Comparison of ENCODE assay signal across 8 cellular contexts in genomic region chr17:18363021-18363941, GRCh38. TPM values are rescaled to one million over a fixed set of nuclear protein-coding genes. Genes with fewer than 3 reads are reported as not detected.
DNase-seq lines count a peak whose midpoint lies in the region; ATAC-seq, FAIRE-seq and TF ChIP-seq lines count a peak whose summit lies in the region.

Gene SHMT1 (minus strand): TSS chr17:18363550. CDS start chr17:18355981, 7,569 bp downstream.

- no peak within 1 kb of the TSS for H3K27ac ChIP-seq in astrocyte (ENCODE audit: low read depth, low read length)
- peak within 1 kb of the TSS; percentile 34 for H3K27ac ChIP-seq in rectal smooth muscle tissue (ENCODE audit: low read depth, low read length)
- H3K27ac ChIP-seq in vagina = peak within 1 kb of the TSS; percentile 89

- H3K9me3 Mint-ChIP-seq in astrocyte (ENCODE audit: unreplicated experiment) = no peaks in the 10 kb centered on the region

- FAIRE-seq in GM18507 (lab: Jason Lieb, UNC) (peak; percentile 96), astrocyte (lab: Jason Lieb, UNC) (no peak)

- ATAC-seq in HG02943 (IDR thresholded peaks at IDR 0.05; ENCODE audit: low read depth, unreplicated experiment) = peak; percentile 94

- H3K4me3 ChIP-seq in astrocyte (ENCODE audit: insufficient read depth, low read depth, low read length) = peak within 1 kb of the TSS; percentile 74
- H3K4me3 ChIP-seq in rectal smooth muscle tissue (ENCODE audit: low read length) = peak within 1 kb of the TSS; percentile 91
- H3K4me3 ChIP-seq in vagina = peak within 1 kb of the TSS; percentile 80 to 87

- TF ChIP-seq CTCF in astrocyte (IDR thresholded peaks at IDR 0.05; ENCODE audit: insufficient read depth, low read depth, low read length) = no peak
- TF ChIP-seq CTCF in vagina (IDR thresholded peaks at IDR 0.05) = no peak

- no peaks in the 10 kb centered on the region for H3K4me1 Mint-ChIP-seq in astrocyte (ENCODE audit: low read depth, unreplicated experiment)

- peak; percentile 95 for DNase-seq in GM18507 (ENCODE audit: extremely low spot score, insufficient read length, low read depth)
- DNase-seq in NCI-H2029 (lab: John Stamatoyannopoulos, UW) = peak; percentile 78
- DNase-seq in T-helper 9 cell = peak; percentile 86
- peak; percentile 74 for DNase-seq in astrocyte (ENCODE audit: low read depth)
- peak; percentile 96 for DNase-seq in hepatic stellate cell (ENCODE audit: low spot score)
- peak in 1 of 2 donors; percentile 94 for DNase-seq in vagina (ENCODE audit: extremely low spot score in 2 of 2)

- no peaks in the 10 kb centered on the region for H4K20me1 ChIP-seq in astrocyte (ENCODE audit: insufficient read depth, low read length)

- peak within 1 kb of the TSS; percentile 76 for H3K9ac ChIP-seq in astrocyte (ENCODE audit: low read length)
- H3K9ac ChIP-seq in rectal smooth muscle tissue (ENCODE audit: low read length) = peak within 1 kb of the TSS; percentile 59

- peaks cover 8% of the 10 kb centered on the region for H3K79me2 ChIP-seq in astrocyte (ENCODE audit: insufficient read depth, low read length)

- no peaks in the 10 kb centered on the region for H3K36me3 Mint-ChIP-seq in astrocyte (ENCODE audit: low read depth, unreplicated experiment)

- no peaks in the 10 kb centered on the region for H3K36me3 ChIP-seq in astrocyte (ENCODE audit: insufficient read depth, low read length)
- H3K36me3 ChIP-seq in rectal smooth muscle tissue (ENCODE audit: control insufficient read depth, insufficient read depth, low read length) = no peaks in the 10 kb centered on the region
- H3K36me3 ChIP-seq in vagina = peaks cover 0 to 7% of the 10 kb centered on the region in 2 donors

- H3K27me3 Mint-ChIP-seq in astrocyte (ENCODE audit: low read depth, unreplicated experiment) = no peaks in the 10 kb centered on the region

- H3K4me2 ChIP-seq in astrocyte (ENCODE audit: low read length) = peak within 1 kb of the TSS; percentile 89

- H3K9me3 ChIP-seq in astrocyte (ENCODE audit: insufficient read depth, low read depth, low read length) = no peaks in the 10 kb centered on the region
- H3K9me3 ChIP-seq in vagina = no peaks in the 10 kb centered on the region

- H3K27ac Mint-ChIP-seq in astrocyte (ENCODE audit: unreplicated experiment) = no peak within 1 kb of the TSS

- intact Hi-C loops in vagina (cut with DNase I) = no loop called here

- peak within 1 kb of the TSS; percentile 89 for H3K4me3 Mint-ChIP-seq in astrocyte (ENCODE audit: unreplicated experiment)

- H3K27me3 ChIP-seq in astrocyte (ENCODE audit: insufficient read depth, low read length) (no peaks in the 10 kb centered on the region), rectal smooth muscle tissue (ENCODE audit: control insufficient read depth, insufficient read depth, low read length) (no peaks in the 10 kb centered on the region), vagina (no peaks in the 10 kb centered on the region)

- H3K4me1 ChIP-seq in astrocyte (ENCODE audit: insufficient read depth, low read length) (peaks cover 7% of the 10 kb centered on the region), rectal smooth muscle tissue (ENCODE audit: control insufficient read depth, insufficient read depth, low read length) (no peaks in the 10 kb centered on the region), vagina (peaks cover 22% of the 10 kb centered on the region)

- TF ChIP-seq POLR2A in vagina (IDR thresholded peaks at IDR 0.05) = peak in 1 of 2 donors; percentile 47

- H2AFZ ChIP-seq in astrocyte (ENCODE audit: low read depth, low read length) = peak within 1 kb of the TSS; percentile 90

RNA-seq across cellular contexts. Expression of gene SHMT1, which starts in this region (rescaled TPM):
- 5.1 and 6.4 TPM in 2 replicates for total RNA-seq in astrocyte
- total RNA-seq in vagina = 31.4 TPM
